In the genomic region with DNA sequence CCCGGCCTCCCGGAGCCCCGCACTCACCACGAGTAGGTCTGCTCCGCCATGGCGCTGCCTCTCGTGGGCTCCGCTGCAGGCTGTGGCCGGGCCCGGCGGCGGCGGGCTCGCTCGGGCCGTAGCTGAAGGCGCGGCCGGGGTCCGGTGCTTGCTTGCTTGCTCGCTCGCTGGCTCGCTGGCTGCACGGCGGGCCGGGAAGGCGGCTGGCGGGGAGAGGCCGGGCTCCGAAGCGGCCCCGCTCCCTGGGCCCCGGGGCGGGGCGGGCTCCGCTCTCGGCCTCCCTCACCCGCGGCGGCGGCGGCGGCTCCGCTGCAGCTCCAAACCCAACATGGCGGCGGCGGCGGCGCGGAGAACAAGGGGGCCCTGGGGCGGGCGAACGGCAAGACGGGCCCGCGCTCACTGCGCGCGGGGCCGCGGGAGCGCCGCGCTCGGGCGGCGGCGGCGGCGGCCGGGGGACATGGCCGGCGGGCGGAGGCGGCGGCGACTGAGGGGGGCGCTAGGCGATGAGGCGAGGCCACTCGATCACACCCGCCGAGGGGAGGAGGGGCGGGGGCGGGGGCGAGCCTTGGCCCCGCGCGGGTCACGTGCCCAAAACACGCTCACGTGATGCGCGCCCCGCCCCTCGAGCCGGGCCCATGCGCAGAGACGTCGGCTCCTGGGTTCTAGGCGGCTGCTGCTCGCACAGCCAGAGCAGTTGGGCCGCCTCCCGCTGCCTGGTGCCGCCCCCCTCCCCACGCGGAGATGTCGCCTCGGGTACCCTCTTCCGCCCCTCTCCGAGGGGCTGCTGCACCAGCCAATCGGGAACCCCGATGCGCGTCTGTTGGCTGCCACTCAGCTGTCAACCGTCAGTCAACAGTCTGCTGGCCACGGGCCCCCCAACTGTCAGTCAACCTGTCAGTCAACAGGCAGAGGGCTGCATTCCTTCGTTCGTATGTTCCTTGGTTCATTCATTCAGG, we compare ENCODE assay signal across 8 cellular contexts. TPM values are rescaled to one million over a fixed set of nuclear protein-coding genes. Genes with fewer than 3 reads are reported as not detected.
DNase-seq lines count a peak whose midpoint lies in the region; ATAC-seq and TF ChIP-seq lines count a peak whose summit lies in the region.

A gene with protein sequence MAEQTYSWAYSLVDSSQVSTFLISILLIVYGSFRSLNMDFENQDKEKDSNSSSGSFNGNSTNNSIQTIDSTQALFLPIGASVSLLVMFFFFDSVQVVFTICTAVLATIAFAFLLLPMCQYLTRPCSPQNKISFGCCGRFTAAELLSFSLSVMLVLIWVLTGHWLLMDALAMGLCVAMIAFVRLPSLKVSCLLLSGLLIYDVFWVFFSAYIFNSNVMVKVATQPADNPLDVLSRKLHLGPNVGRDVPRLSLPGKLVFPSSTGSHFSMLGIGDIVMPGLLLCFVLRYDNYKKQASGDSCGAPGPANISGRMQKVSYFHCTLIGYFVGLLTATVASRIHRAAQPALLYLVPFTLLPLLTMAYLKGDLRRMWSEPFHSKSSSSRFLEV (minus strand): TSS at position 541 of the 956 bp plus-strand sequence. CDS start 491 bp downstream, at position 50.

- peak within 1 kb of the TSS; percentile 83 for H3K4me3 ChIP-seq in LNCaP clone FGC (ENCODE audit: low read depth, low read length)
- peak within 1 kb of the TSS; percentile 81 for H3K4me3 ChIP-seq in fibroblast of mammary gland (ENCODE audit: control insufficient read depth, low read depth, low read length)

- intact Hi-C loops in activated T-helper 2 cell treated with anti-CD3 and anti-CD28 coated beads, Interferon-gamma antibody, Interleukin-2, Interleukin-4, amounts not matched to agents 10 μg/mL and 5 μg/mL and 100 μg/mL, durations not matched to agents 14 hours and 24 hours and 36 hours (cut with micrococcal nuclease): loop anchor here (5.0 kb wide), 2 partner anchors 47 to 58 kb away; no protein-coding TSS in a partner anchor
- intact Hi-C loops in natural killer cell (cut with micrococcal nuclease): no loop called here

- peaks cover 15% of the 10 kb centered on the region for H3K36me3 Mint-ChIP-seq in activated T-helper 2 cell treated with anti-CD3 and anti-CD28 coated beads, Interferon-gamma antibody, Interleukin-2, Interleukin-4, amounts not matched to agents 10 μg/mL and 5 μg/mL and 100 μg/mL, durations not matched to agents 14 hours and 24 hours and 36 hours (ENCODE audit: low read depth)
- H3K36me3 Mint-ChIP-seq in natural killer cell: no peaks in the 10 kb centered on the region
- H3K36me3 Mint-ChIP-seq in stimulated activated naive B cell treated with anti-CD40 and anti-IgM and Interleukin-4, amounts not matched to agents 10 μg/mL and 1 μg/mL and 100 μg/mL, for 72 hours: peaks cover 16 to 20% of the 10 kb centered on the region in 2 donors

- peak within 1 kb of the TSS; percentile 97 for H3K4me3 Mint-ChIP-seq in activated T-helper 2 cell treated with anti-CD3 and anti-CD28 coated beads, Interferon-gamma antibody, Interleukin-2, Interleukin-4, amounts not matched to agents 10 μg/mL and 5 μg/mL and 100 μg/mL, durations not matched to agents 14 hours and 24 hours and 36 hours (ENCODE audit: low read depth)
- peak within 1 kb of the TSS; percentile 99 for H3K4me3 Mint-ChIP-seq in natural killer cell
- peak within 1 kb of the TSS; percentile 92 to 96 for H3K4me3 Mint-ChIP-seq in stimulated activated naive B cell treated with anti-CD40 and anti-IgM and Interleukin-4, amounts not matched to agents 10 μg/mL and 1 μg/mL and 100 μg/mL, for 72 hours

- peak; percentile 34; the same call in 1 of the 2 replicates for TF ChIP-seq CTCF in LNCaP clone FGC (IDR thresholded peaks at IDR 0.05; ENCODE audit: control insufficient read depth, extremely low read depth, insufficient read depth)
- no peak for TF ChIP-seq CTCF in fibroblast of mammary gland (conservative IDR thresholded peaks at IDR 0.05; ENCODE audit: control insufficient read depth, insufficient read depth, low read depth, low read length)
- TF ChIP-seq CTCF in natural killer cell (IDR thresholded peaks at IDR 0.05): no peak

- H3K27ac Mint-ChIP-seq in activated T-helper 2 cell treated with anti-CD3 and anti-CD28 coated beads, Interferon-gamma antibody, Interleukin-2, Interleukin-4, amounts not matched to agents 10 μg/mL and 5 μg/mL and 100 μg/mL, durations not matched to agents 14 hours and 24 hours and 36 hours: peak within 1 kb of the TSS; percentile 86
- peak within 1 kb of the TSS; percentile 83 to 95 for H3K27ac Mint-ChIP-seq in natural killer cell
- H3K27ac Mint-ChIP-seq in stimulated activated naive B cell treated with anti-CD40 and anti-IgM and Interleukin-4, amounts not matched to agents 10 μg/mL and 1 μg/mL and 100 μg/mL, for 72 hours: peak within 1 kb of the TSS; percentile 95

- H3K9me3 Mint-ChIP-seq in activated T-helper 2 cell treated with anti-CD3 and anti-CD28 coated beads, Interferon-gamma antibody, Interleukin-2, Interleukin-4, amounts not matched to agents 10 μg/mL and 5 μg/mL and 100 μg/mL, durations not matched to agents 14 hours and 24 hours and 36 hours: no peaks in the 10 kb centered on the region
- H3K9me3 Mint-ChIP-seq in natural killer cell: no peaks in the 10 kb centered on the region
- H3K9me3 Mint-ChIP-seq in stimulated activated naive B cell treated with anti-CD40 and anti-IgM and Interleukin-4, amounts not matched to agents 10 μg/mL and 1 μg/mL and 100 μg/mL, for 72 hours: no peaks in the 10 kb centered on the region

- peak; percentile 95 for DNase-seq in Daoy (ENCODE audit: low read depth)
- peak; percentile 74 for DNase-seq in H4 (ENCODE audit: low spot score)
- peak; percentile 30 for DNase-seq in LNCaP clone FGC (ENCODE audit: low read depth)
- peak; percentile 79 for DNase-seq in RPMI7951 (ENCODE audit: low read depth)
- peak; percentile 88 for DNase-seq in activated T-helper 2 cell treated with anti-CD3 and anti-CD28 coated beads, Interferon-gamma antibody, Interleukin-2, Interleukin-4, amounts not matched to agents 10 μg/mL and 5 μg/mL and 100 μg/mL, durations not matched to agents 14 hours and 24 hours and 36 hours (ENCODE audit: low spot score)
- DNase-seq in fibroblast of mammary gland (ENCODE audit: low read depth): peak; percentile 68
- DNase-seq in natural killer cell: peak; percentile 94
- DNase-seq in stimulated activated naive B cell treated with anti-CD40 and anti-IgM and Interleukin-4, amounts not matched to agents 10 μg/mL and 1 μg/mL and 100 μg/mL, for 72 hours: peak; percentile 86

- ATAC-seq in natural killer cell: peak; percentile 84 to 93 (median 90)
- ATAC-seq in stimulated activated naive B cell treated with anti-CD40 and anti-IgM and Interleukin-4, amounts not matched to agents 10 μg/mL and 1 μg/mL and 100 μg/mL, for 72 hours (replicated peaks): peak; percentile 81 to 87

- no peaks in the 10 kb centered on the region for H3K27me3 Mint-ChIP-seq in activated T-helper 2 cell treated with anti-CD3 and anti-CD28 coated beads, Interferon-gamma antibody, Interleukin-2, Interleukin-4, amounts not matched to agents 10 μg/mL and 5 μg/mL and 100 μg/mL, durations not matched to agents 14 hours and 24 hours and 36 hours (ENCODE audit: low read depth)
- H3K27me3 Mint-ChIP-seq in natural killer cell (ENCODE audit: low read depth in 2 of 2): no peaks in the 10 kb centered on the region
- H3K27me3 Mint-ChIP-seq in stimulated activated naive B cell treated with anti-CD40 and anti-IgM and Interleukin-4, amounts not matched to agents 10 μg/mL and 1 μg/mL and 100 μg/mL, for 72 hours: no peaks in the 10 kb centered on the region

- peaks cover 22% of the 10 kb centered on the region for H3K4me1 Mint-ChIP-seq in activated T-helper 2 cell treated with anti-CD3 and anti-CD28 coated beads, Interferon-gamma antibody, Interleukin-2, Interleukin-4, amounts not matched to agents 10 μg/mL and 5 μg/mL and 100 μg/mL, durations not matched to agents 14 hours and 24 hours and 36 hours (ENCODE audit: low read depth)
- H3K4me1 Mint-ChIP-seq in natural killer cell: peaks cover 33 to 38% of the 10 kb centered on the region in 2 donors
- peaks cover 19 to 43% of the 10 kb centered on the region in 2 donors for H3K4me1 Mint-ChIP-seq in stimulated activated naive B cell treated with anti-CD40 and anti-IgM and Interleukin-4, amounts not matched to agents 10 μg/mL and 1 μg/mL and 100 μg/mL, for 72 hours

RNA-seq across cellular contexts. Expression of the gene that starts here (rescaled TPM):
- 5.4 and 7.1 TPM in 2 replicates for total RNA-seq in Daoy (2014; rRNA removed; shearing (Covaris generic))
- 4.0 and 4.7 TPM in 2 replicates for total RNA-seq in H4 (2014; rRNA removed; shearing (Covaris generic))
- 7.1 and 8.4 TPM in 2 replicates for total RNA-seq in RPMI7951 (2014; rRNA removed; shearing (Covaris generic))
- 33.4 and 38.2 TPM in 2 replicates for total RNA-seq in activated T-helper 2 cell treated with anti-CD3 and anti-CD28 coated beads, Interferon-gamma antibody, Interleukin-2, Interleukin-4, amounts not matched to agents 10 μg/mL and 5 μg/mL and 100 μg/mL, durations not matched to agents 14 hours and 24 hours and 36 hours
- total RNA-seq in natural killer cell: 10 to 100 TPM; 31.5 to 40.2 (median 39.9) TPM

Comparison
In these comparisons a context has a peak if more than half of its experiments do, and no peak if none do; other contexts are left out.
1. Peak in every context shown above with its lines: DNase-seq, ATAC-seq and H3K4me3 ChIP-seq.
2. DNase-seq: peak in every context shown above with its lines; median percentile 95 in Daoy; 94 in natural killer cell; 88 in activated T-helper 2 cell treated with anti-CD3 and anti-CD28 coated beads, Interferon-gamma antibody, Interleukin-2, Interleukin-4, amounts not matched to agents 10 μg/mL and 5 μg/mL and 100 μg/mL, durations not matched to agents 14 hours and 24 hours and 36 hours; 86 in stimulated activated naive B cell treated with anti-CD40 and anti-IgM and Interleukin-4, amounts not matched to agents 10 μg/mL and 1 μg/mL and 100 μg/mL, for 72 hours; 79 in RPMI7951; 74 in H4; 68 in fibroblast of mammary gland; 30 in LNCaP clone FGC.